In the genomic region with DNA sequence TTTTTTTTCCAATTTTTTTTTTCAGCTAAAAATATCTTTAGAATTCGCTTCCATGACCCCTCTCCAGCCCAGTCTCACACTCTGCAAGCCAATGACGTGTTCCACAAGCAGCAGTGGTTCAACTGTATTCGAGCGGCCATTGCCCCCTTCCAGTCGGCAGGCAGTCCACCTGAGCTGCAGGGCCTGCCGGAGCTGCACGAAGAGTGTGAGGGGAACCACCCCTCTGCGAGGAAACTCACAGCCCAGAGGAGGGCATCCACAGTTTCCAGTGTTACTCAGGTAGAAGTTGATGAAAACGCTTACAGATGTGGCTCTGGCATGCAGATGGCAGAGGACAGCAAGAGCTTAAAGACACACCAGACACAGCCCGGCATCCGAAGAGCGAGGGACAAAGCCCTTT, we compare ENCODE assay signal across 23 cellular contexts. TPM values are rescaled to one million over a fixed set of nuclear protein-coding genes. Genes with fewer than 3 reads are reported as not detected.
"Had no signal": no experiment of that assay in that cellular context is flagged by ENCODE, and none has a peak within 500 bp of the region (broad histone marks: within the 10 kb centered on the region; RNA-seq: fewer than 3 reads in every experiment).

No MANE protein-coding gene starts in this region.

- H3K4me3 Mint-ChIP-seq: activated B cell treated with CpG ODN at 0.5 μM for 24 hours; activated CD4-positive, alpha-beta memory T cell treated with anti-CD3 and anti-CD28 coated beads, Interleukin-2, amount 10 ng/mL, durations not matched to agents 7 days and 5 days; activated CD4-positive, alpha-beta T cell treated with anti-CD3 and anti-CD28 coated beads, Interleukin-2, amount 10 ng/mL, durations not matched to agents 7 days and 5 days; activated naive CD4-positive, alpha-beta T cell treated with anti-CD3 and anti-CD28 coated beads for 36 hours; activated naive CD8-positive, alpha-beta T cell; activated T-helper 1 cell treated with anti-CD3 and anti-CD28 coated beads, Interleukin-12 subunit alpha, Interleukin-12 subunit beta, Interleukin-2, Interleukin-4 antibody, amounts not matched to agents 30 ng/mL and 10 ng/mL and 1 ng/mL, durations not matched to agents 14 hours and 24 hours and 36 hours; brain; central memory CD8-positive, alpha-beta T cell; T-helper 17 cell had no signal

- H3K27ac Mint-ChIP-seq: activated B cell treated with CpG ODN at 0.5 μM for 24 hours; activated CD4-positive, alpha-beta memory T cell treated with anti-CD3 and anti-CD28 coated beads, Interleukin-2, amount 10 ng/mL, durations not matched to agents 7 days and 5 days; activated CD4-positive, alpha-beta T cell treated with anti-CD3 and anti-CD28 coated beads, Interleukin-2, amount 10 ng/mL, durations not matched to agents 7 days and 5 days; activated naive CD4-positive, alpha-beta T cell treated with anti-CD3 and anti-CD28 coated beads for 36 hours; activated naive CD8-positive, alpha-beta T cell; activated T-helper 1 cell treated with anti-CD3 and anti-CD28 coated beads, Interleukin-12 subunit alpha, Interleukin-12 subunit beta, Interleukin-2, Interleukin-4 antibody, amounts not matched to agents 30 ng/mL and 10 ng/mL and 1 ng/mL, durations not matched to agents 14 hours and 24 hours and 36 hours; brain; T-helper 17 cell had no signal

- H3K9me3 Mint-ChIP-seq: activated B cell treated with CpG ODN at 0.5 μM for 24 hours; activated CD4-positive, alpha-beta memory T cell treated with anti-CD3 and anti-CD28 coated beads, Interleukin-2, amount 10 ng/mL, durations not matched to agents 7 days and 5 days; activated naive CD4-positive, alpha-beta T cell treated with anti-CD3 and anti-CD28 coated beads for 36 hours; activated T-helper 1 cell treated with anti-CD3 and anti-CD28 coated beads, Interleukin-12 subunit alpha, Interleukin-12 subunit beta, Interleukin-2, Interleukin-4 antibody, amounts not matched to agents 30 ng/mL and 10 ng/mL and 1 ng/mL, durations not matched to agents 14 hours and 24 hours and 36 hours; brain; central memory CD8-positive, alpha-beta T cell had no signal

- H3K27me3 Mint-ChIP-seq: activated B cell treated with CpG ODN at 0.5 μM for 24 hours; activated CD4-positive, alpha-beta memory T cell treated with anti-CD3 and anti-CD28 coated beads, Interleukin-2, amount 10 ng/mL, durations not matched to agents 7 days and 5 days; activated CD4-positive, alpha-beta T cell treated with anti-CD3 and anti-CD28 coated beads, Interleukin-2, amount 10 ng/mL, durations not matched to agents 7 days and 5 days; activated naive CD8-positive, alpha-beta T cell; brain; central memory CD8-positive, alpha-beta T cell; T-helper 17 cell had no signal

- H3K4me1 Mint-ChIP-seq: central memory CD8-positive, alpha-beta T cell had no signal

- ATAC-seq: T-helper 17 cell had no signal

- DNase-seq: activated B cell treated with CpG ODN at 0.5 μM for 24 hours; activated CD4-positive, alpha-beta memory T cell treated with anti-CD3 and anti-CD28 coated beads, Interleukin-2, amount 10 ng/mL, durations not matched to agents 7 days and 5 days; activated CD4-positive, alpha-beta T cell treated with anti-CD3 and anti-CD28 coated beads for 1 hour; activated CD4-positive, alpha-beta T cell treated with anti-CD3 and anti-CD28 coated beads, Interleukin-2, amount 10 ng/mL, durations not matched to agents 7 days and 5 days; activated CD8-positive, alpha-beta memory T cell treated with anti-CD3 and anti-CD28 coated beads, Interleukin-2, amount 50 U/mL, for 4 hours; activated effector memory CD4-positive, alpha-beta T cell treated with anti-CD3 and anti-CD28 coated beads, Interleukin-2, amount 50 U/mL, for 16 hours; activated naive CD4-positive, alpha-beta T cell treated with anti-CD3 and anti-CD28 coated beads for 36 hours; amygdala; Kasumi-1; NCI-H1105 treated with DMSO at 0.1 percent for 48 hours; NCI-H1436 treated with DMSO at 0.1 percent for 48 hours; NCI-H187; NCI-H2081; NCI-H446; NCI-H524; SHP77 treated with DMSO at 0.1 percent for 48 hours; T-helper 17 cell; T-helper 9 cell had no signal

RNA-seq across cellular contexts. Expression of gene CALML5, which starts 42.8 kb away (rescaled TPM):
- total RNA-seq: activated B cell treated with CpG ODN at 0.5 μM for 24 hours; activated CD4-positive, alpha-beta memory T cell treated with anti-CD3 and anti-CD28 coated beads, Interleukin-2, amount 10 ng/mL, durations not matched to agents 7 days and 5 days; activated CD4-positive, alpha-beta T cell treated with anti-CD3 and anti-CD28 coated beads, Interleukin-2, amount 10 ng/mL, durations not matched to agents 7 days and 5 days; activated naive CD4-positive, alpha-beta T cell treated with anti-CD3 and anti-CD28 coated beads for 36 hours; activated T-helper 1 cell treated with anti-CD3 and anti-CD28 coated beads, Interleukin-12 subunit alpha, Interleukin-12 subunit beta, Interleukin-2, Interleukin-4 antibody, amounts not matched to agents 30 ng/mL and 10 ng/mL and 1 ng/mL, durations not matched to agents 14 hours and 24 hours and 36 hours; astrocyte; T-helper 17 cell had no signal

RNA-seq across cellular contexts. Expression of gene TUBAL3, which starts 51.9 kb away (rescaled TPM):
- total RNA-seq: activated B cell treated with CpG ODN at 0.5 μM for 24 hours; activated CD4-positive, alpha-beta memory T cell treated with anti-CD3 and anti-CD28 coated beads, Interleukin-2, amount 10 ng/mL, durations not matched to agents 7 days and 5 days; activated CD4-positive, alpha-beta T cell treated with anti-CD3 and anti-CD28 coated beads, Interleukin-2, amount 10 ng/mL, durations not matched to agents 7 days and 5 days; activated naive CD4-positive, alpha-beta T cell treated with anti-CD3 and anti-CD28 coated beads for 36 hours; activated T-helper 1 cell treated with anti-CD3 and anti-CD28 coated beads, Interleukin-12 subunit alpha, Interleukin-12 subunit beta, Interleukin-2, Interleukin-4 antibody, amounts not matched to agents 30 ng/mL and 10 ng/mL and 1 ng/mL, durations not matched to agents 14 hours and 24 hours and 36 hours; astrocyte; T-helper 17 cell had no signal
